ENCODE assay signal across 8 cellular contexts in the genomic region with DNA sequence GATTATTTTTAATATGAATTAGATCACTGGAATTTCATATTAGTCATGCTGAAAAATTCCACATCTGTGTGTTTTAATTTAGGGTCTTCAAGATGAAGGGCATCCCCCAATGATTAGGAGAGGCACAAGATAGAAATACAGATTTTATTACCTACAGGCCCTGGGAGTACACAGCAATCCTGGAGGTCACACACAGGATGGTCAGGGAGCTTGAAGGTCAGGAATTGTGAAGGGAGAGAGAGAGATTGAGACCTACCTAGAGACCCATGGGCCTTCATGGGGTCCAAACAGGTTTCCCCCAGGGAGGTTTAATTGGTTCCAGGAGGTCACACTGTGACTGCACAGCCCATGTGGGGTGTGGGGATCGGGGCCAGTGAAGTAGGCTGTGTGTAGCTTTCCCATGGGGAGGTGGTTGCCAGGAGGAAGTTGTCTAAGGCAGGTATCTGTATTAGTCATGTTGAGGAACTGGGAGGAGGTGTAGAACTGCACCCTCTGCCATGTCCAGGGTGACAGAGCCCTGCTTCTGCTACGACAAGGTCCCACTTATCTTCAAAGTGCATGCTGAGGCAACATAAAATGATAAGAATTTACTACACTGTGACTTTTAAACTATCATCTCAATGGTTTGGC. TPM values are rescaled to one million over a fixed set of nuclear protein-coding genes. Genes with fewer than 3 reads are reported as not detected.
A peak's percentile ranks its signal among the peaks of the same experiment; 100 is the strongest.
DNase-seq lines count a peak whose midpoint lies in the region; ATAC-seq, FAIRE-seq and TF ChIP-seq lines count a peak whose summit lies in the region.

No MANE protein-coding gene starts in this region.

- TF ChIP-seq EP300 in A549 (IDR thresholded peaks at IDR 0.05) (no peak), transverse colon (IDR thresholded peaks at IDR 0.05; ENCODE audit: low read depth) (no peak)

- no peak overlapping the region for H3K4me3 ChIP-seq in A549
- no peak overlapping the region for H3K4me3 ChIP-seq in astrocyte (ENCODE audit: insufficient read depth, low read depth, low read length)
- no peak overlapping the region for H3K4me3 ChIP-seq in transverse colon

- TF ChIP-seq CTCF in A549 (IDR thresholded peaks at IDR 0.05) (no peak), astrocyte (IDR thresholded peaks at IDR 0.05; ENCODE audit: insufficient read depth, low read depth, low read length) (no peak), transverse colon (IDR thresholded peaks at IDR 0.05) (no peak), natural killer cell (IDR thresholded peaks at IDR 0.05) (no peak)

- intact Hi-C loops in transverse colon (cut with DNase I; ENCODE audit: low total_unique reads): no loop called here
- intact Hi-C loops in natural killer cell (cut with micrococcal nuclease): no loop called here

- FAIRE-seq in A549 (lab: Jason Lieb, UNC): no peak
- FAIRE-seq in astrocyte (lab: Jason Lieb, UNC): no peak

- H2AFZ ChIP-seq in astrocyte (ENCODE audit: low read depth, low read length): no peak overlapping the region

- H3K36me3 Mint-ChIP-seq in astrocyte (ENCODE audit: low read depth, unreplicated experiment): no peaks in the 10 kb centered on the region
- H3K36me3 Mint-ChIP-seq in natural killer cell: no peaks in the 10 kb centered on the region

- peak overlapping the region; percentile 36 for H3K9ac ChIP-seq in astrocyte (ENCODE audit: low read length)

- H3K4me3 Mint-ChIP-seq in astrocyte (ENCODE audit: unreplicated experiment) (peak overlapping the region; percentile 75), natural killer cell (no peak overlapping the region)

- POLR2A ChIA-PET in A549 (lab: Yijun Ruan, JAX): no interaction called here

- peak overlapping the region; percentile 97 for H3K27ac Mint-ChIP-seq in astrocyte (ENCODE audit: unreplicated experiment)
- no peak overlapping the region for H3K27ac Mint-ChIP-seq in natural killer cell

- no peaks in the 10 kb centered on the region for H3K27me3 ChIP-seq in astrocyte (ENCODE audit: insufficient read depth, low read length)
- no peaks in the 10 kb centered on the region for H3K27me3 ChIP-seq in transverse colon

- peaks cover 68% of the 10 kb centered on the region for H4K20me1 ChIP-seq in astrocyte (ENCODE audit: insufficient read depth, low read length)

- peaks cover 99% of the 10 kb centered on the region for H3K79me2 ChIP-seq in astrocyte (ENCODE audit: insufficient read depth, low read length)

- CTCF ChIA-PET in A549 (lab: Yijun Ruan, JAX): interaction anchor here (0.6 to 1.9 kb wide), 2 partner anchors 85 to 173 kb away, joined by 3 to 5 read pairs; no protein-coding TSS in a partner anchor

- 84% methylated on average over 2 of the region's 2 CpGs for WGBS in A549 (ENCODE audit: missing lambda C conversion rate)
- 35 to 61% methylated on average over 2 of the region's 2 CpGs for WGBS in transverse colon (ENCODE audit: low coverage in 1 of 2), 2 donors

- no peaks in the 10 kb centered on the region for H3K9me3 Mint-ChIP-seq in astrocyte (ENCODE audit: unreplicated experiment)
- no peaks in the 10 kb centered on the region for H3K9me3 Mint-ChIP-seq in natural killer cell

- H3K36me3 ChIP-seq in astrocyte (ENCODE audit: insufficient read depth, low read length) (no peaks in the 10 kb centered on the region), transverse colon (no peaks in the 10 kb centered on the region)

- DNase-seq in A549 (ENCODE audit: low read depth in 1 of 2, low spot score in 1 of 2) (peak in 1 of 2 experiments; percentile 14), astrocyte (ENCODE audit: low read depth) (no peak), transverse colon (peak; percentile 41), inferior parietal cortex (ENCODE audit: extremely low spot score) (no peak), natural killer cell (no peak), T-helper 2 cell (no peak)

- H3K4me1 ChIP-seq in A549 (peaks cover 29% of the 10 kb centered on the region), astrocyte (ENCODE audit: insufficient read depth, low read length) (peaks cover 23% of the 10 kb centered on the region), transverse colon (peaks cover 14 to 41% (median 24%) of the 10 kb centered on the region in 4 donors)

- in situ Hi-C loops in transverse colon (cut with MboI; ENCODE audit: low pct_ligation_motif_present in 1 of 4, low pct_unique_long_range_greater_than_20kb in 1 of 4, low sequenced_read_pairs in 3 of 4): no loop called here

- H3K4me1 Mint-ChIP-seq in astrocyte (ENCODE audit: low read depth, unreplicated experiment) (peaks cover 47% of the 10 kb centered on the region), natural killer cell (peaks cover 12 to 20% of the 10 kb centered on the region in 2 donors)

- TF ChIP-seq POLR2A in A549 (IDR thresholded peaks at IDR 0.05; ENCODE audit: low read length): no peak
- TF ChIP-seq POLR2A in transverse colon (IDR thresholded peaks at IDR 0.05): no peak

- no peaks in the 10 kb centered on the region for H3K27me3 Mint-ChIP-seq in astrocyte (ENCODE audit: low read depth, unreplicated experiment)
- H3K27me3 Mint-ChIP-seq in natural killer cell (ENCODE audit: low read depth in 2 of 2): peaks cover 2 to 26% of the 10 kb centered on the region in 2 donors

- TF ChIP-seq RAD21 in A549 (conservative IDR thresholded peaks at IDR 0.05 in 1 of 2, IDR thresholded peaks at IDR 0.05 in 1 of 2): no peak

- H3K27ac ChIP-seq in A549: peak overlapping the region in 1 of 2 experiments; percentile 55; a peak in 2 of 6 replicates
- peak overlapping the region; percentile 41 for H3K27ac ChIP-seq in astrocyte (ENCODE audit: low read depth, low read length)
- H3K27ac ChIP-seq in transverse colon: peak overlapping the region in 2 of 4 donors; percentile 21 to 46

- H3K9me3 ChIP-seq in A549: no peaks in the 10 kb centered on the region
- H3K9me3 ChIP-seq in astrocyte (ENCODE audit: insufficient read depth, low read depth, low read length): no peaks in the 10 kb centered on the region
- H3K9me3 ChIP-seq in transverse colon: no peaks in the 10 kb centered on the region

- peak overlapping the region; percentile 50; the same call in 2 of the 3 replicates for H3K4me2 ChIP-seq in A549
- H3K4me2 ChIP-seq in astrocyte (ENCODE audit: low read length): peak overlapping the region; percentile 69

- peak; percentile 59 to 68; a peak in 4 of 6 replicates for ATAC-seq in A549
- ATAC-seq in GM19351 (IDR thresholded peaks at IDR 0.05; ENCODE audit: unreplicated experiment): peak; percentile 81
- ATAC-seq in HG03159 (IDR thresholded peaks at IDR 0.05; ENCODE audit: unreplicated experiment): peak; percentile 79
- no peak for ATAC-seq in natural killer cell

TF ChIP-seq in A549, 52 proteins besides CTCF, POLR2A, EP300 and RAD21:
- no peak for TF ChIP-seq CEBPB (IDR thresholded peaks at IDR 0.05)
- TF ChIP-seq BHLHE40 (IDR thresholded peaks at IDR 0.05; ENCODE audit: low read depth, low read length): no peak
- TF ChIP-seq, protein P1, sequence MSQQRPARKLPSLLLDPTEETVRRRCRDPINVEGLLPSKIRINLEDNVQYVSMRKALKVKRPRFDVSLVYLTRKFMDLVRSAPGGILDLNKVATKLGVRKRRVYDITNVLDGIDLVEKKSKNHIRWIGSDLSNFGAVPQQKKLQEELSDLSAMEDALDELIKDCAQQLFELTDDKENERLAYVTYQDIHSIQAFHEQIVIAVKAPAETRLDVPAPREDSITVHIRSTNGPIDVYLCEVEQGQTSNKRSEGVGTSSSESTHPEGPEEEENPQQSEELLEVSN (IDR thresholded peaks at IDR 0.05; ENCODE audit: borderline replicate concordance, low read depth): no peak
- no peak for TF ChIP-seq HDAC2 (IDR thresholded peaks at IDR 0.05)
- TF ChIP-seq MAZ (IDR thresholded peaks at IDR 0.05; ENCODE audit: borderline replicate concordance, low read depth, low read length): no peak
- TF ChIP-seq TFCP2L1 (CRISPR knock-in tag; IDR thresholded peaks at IDR 0.05): no peak
- TF ChIP-seq ZFP36 (IDR thresholded peaks at IDR 0.05; ENCODE audit: borderline replicate concordance, partially characterized antibody): no peak
TF ChIP-seq in A549: peak in this region for 0.

RNA-seq across cellular contexts. Expression of gene SNX9, which starts 18.3 kb away (rescaled TPM):
- 26.8 and 29.8 TPM in 2 replicates for polyA plus RNA-seq in A549 (2011; rRNA removed)
- 13.4 and 14.5 TPM in 2 replicates for polyA plus RNA-seq in A549 (2012; cell fraction: cytosol; rRNA removed)
- polyA plus RNA-seq in A549 (2012; cell fraction: nucleus; rRNA removed): 10.9 and 15.5 TPM in 2 replicates
- polyA plus RNA-seq in A549 (2017; fragmentation: RNase III; extraction: RNeasy Plus Mini Kit Qiagen cat#74134 plus additional on column Dnase treatment): 12.8 to 13.9 TPM (median 13.0 TPM) in 3 replicates
- 13.3 and 15.5 TPM in 2 replicates for polyA minus RNA-seq in A549 (2011; rRNA and poly(A)+ RNA removed)
- 34.8 and 36.0 TPM in 2 replicates for total RNA-seq in astrocyte
- 10 to 100 TPM; 13.7 to 57.2 (median 50.7) TPM for total RNA-seq in transverse colon
- total RNA-seq in natural killer cell: 1 to 10 TPM; 6.0 to 9.7 (median 7.3) TPM

Comparison
In these comparisons a context has a peak if more than half of its experiments do, and no peak if none do; other contexts are left out.
1. ATAC-seq: peak in A549 (2 of 2), GM19351 (single experiment) and HG03159 (single experiment); none in natural killer cell (0 of 3).